Comparison of ENCODE assay signal across 8 cellular contexts in genomic region chr18:51029378-51029693, GRCh38. TPM values are rescaled to one million over a fixed set of nuclear protein-coding genes. Genes with fewer than 3 reads are reported as not detected.
DNase-seq lines count a peak whose midpoint lies in the region; ATAC-seq lines count a peak whose summit lies in the region.

No MANE protein-coding gene starts in this region.

- H3K18ac ChIP-seq in mesendoderm (ENCODE audit: low read length): peak overlapping the region; percentile 81

- H3K4me2 ChIP-seq in BLaER1 (peak overlapping the region; percentile 81), mesendoderm (ENCODE audit: low read length) (peak overlapping the region; percentile 88)

- no peaks in the 10 kb centered on the region for H3K79me1 ChIP-seq in mesendoderm (ENCODE audit: low read length)

- H4K20me1 ChIP-seq in BLaER1: peaks cover 42% of the 10 kb centered on the region

- H2BK120ac ChIP-seq in mesendoderm (ENCODE audit: low read depth, low read length): peak overlapping the region; percentile 16

- H2BK5ac ChIP-seq in mesendoderm (ENCODE audit: low read length): peak overlapping the region; percentile 2

- 0 out of 2 replicates have a peak, but pooled peaks cover under 1% of the 10 kb centered on the region for H3K9me3 ChIP-seq in BLaER1

- H3K4me3 ChIP-seq in BLaER1: peak overlapping the region; percentile 93
- peak overlapping the region; percentile 19 for H3K4me3 ChIP-seq in mesendoderm (ENCODE audit: low read length)

- peaks cover 28% of the 10 kb centered on the region for H3K79me2 ChIP-seq in mesendoderm (ENCODE audit: control insufficient read depth, insufficient read depth, low read length)

- H3K4ac ChIP-seq in mesendoderm (ENCODE audit: low read depth, low read length): peak overlapping the region; percentile 2

- no peak overlapping the region for H2AK5ac ChIP-seq in mesendoderm (ENCODE audit: low read length)

- peak overlapping the region; percentile 25 for H3K23ac ChIP-seq in mesendoderm (ENCODE audit: low read length)

- H3K9ac ChIP-seq in BLaER1 (peak overlapping the region; percentile 98), mesendoderm (ENCODE audit: low read length) (peak overlapping the region; percentile 92)

- peaks cover 51% of the 10 kb centered on the region for H3K4me1 ChIP-seq in BLaER1
- peaks cover 5% of the 10 kb centered on the region for H3K4me1 ChIP-seq in mesendoderm (ENCODE audit: control insufficient read depth, low read depth, low read length)

- H4K5ac ChIP-seq in mesendoderm (ENCODE audit: low read length): no peak overlapping the region

- H3K36me3 ChIP-seq in BLaER1 (peaks cover 42% of the 10 kb centered on the region), mesendoderm (ENCODE audit: control insufficient read depth, insufficient read depth, low read length) (no peaks in the 10 kb centered on the region)

- H3K27me3 ChIP-seq in BLaER1: no peaks in the 10 kb centered on the region
- no peaks in the 10 kb centered on the region for H3K27me3 ChIP-seq in mesendoderm (ENCODE audit: insufficient read depth, low read length, poor library complexity)

- ATAC-seq in HG03103 (IDR thresholded peaks at IDR 0.05; ENCODE audit: low read depth, unreplicated experiment): peak; percentile 1
- no peak for ATAC-seq in GM19035 (IDR thresholded peaks at IDR 0.05; ENCODE audit: unreplicated experiment)
- ATAC-seq in GM21526 (IDR thresholded peaks at IDR 0.05; ENCODE audit: low FRiP score, unreplicated experiment): no peak

- no peak overlapping the region for H2BK15ac ChIP-seq in mesendoderm (replicated peaks; ENCODE audit: low read depth)

- H3K27ac ChIP-seq in BLaER1: peak overlapping the region; percentile 98
- H3K27ac ChIP-seq in mesendoderm (ENCODE audit: low read depth, low read length): peak overlapping the region; percentile 60

- peak overlapping the region; percentile 69 for H4K8ac ChIP-seq in mesendoderm (ENCODE audit: low read depth, low read length)

- peak overlapping the region; percentile 88 for H3K56ac ChIP-seq in mesendoderm (ENCODE audit: low read length)

- WGBS in mesendoderm (ENCODE audit: extremely low coverage, insufficient coverage, low lambda C conversion rate): no CpG with 5 or more reads among the region's 10 CpGs

- peak; percentile 13 for DNase-seq in brain pericyte (ENCODE audit: low read depth, low spot score)
- no peak for DNase-seq in mesendoderm
- no peak for DNase-seq in CD1c-positive myeloid dendritic cell (ENCODE audit: extremely low spot score)
- DNase-seq in NCI-H526 treated with DMSO at 0.1 percent for 48 hours (lab: John Stamatoyannopoulos, UW): no peak

RNA-seq across cellular contexts. Expression of gene SMAD4, which starts 0.7 kb away (rescaled TPM):
- 46.6 TPM for polyA plus RNA-seq in mesendoderm (2013, experiment 1 of 2)
- polyA plus RNA-seq in mesendoderm (2013, experiment 2 of 2): 45.3 TPM
